ENCODE assay signal across 8 cellular contexts in the genomic region with DNA sequence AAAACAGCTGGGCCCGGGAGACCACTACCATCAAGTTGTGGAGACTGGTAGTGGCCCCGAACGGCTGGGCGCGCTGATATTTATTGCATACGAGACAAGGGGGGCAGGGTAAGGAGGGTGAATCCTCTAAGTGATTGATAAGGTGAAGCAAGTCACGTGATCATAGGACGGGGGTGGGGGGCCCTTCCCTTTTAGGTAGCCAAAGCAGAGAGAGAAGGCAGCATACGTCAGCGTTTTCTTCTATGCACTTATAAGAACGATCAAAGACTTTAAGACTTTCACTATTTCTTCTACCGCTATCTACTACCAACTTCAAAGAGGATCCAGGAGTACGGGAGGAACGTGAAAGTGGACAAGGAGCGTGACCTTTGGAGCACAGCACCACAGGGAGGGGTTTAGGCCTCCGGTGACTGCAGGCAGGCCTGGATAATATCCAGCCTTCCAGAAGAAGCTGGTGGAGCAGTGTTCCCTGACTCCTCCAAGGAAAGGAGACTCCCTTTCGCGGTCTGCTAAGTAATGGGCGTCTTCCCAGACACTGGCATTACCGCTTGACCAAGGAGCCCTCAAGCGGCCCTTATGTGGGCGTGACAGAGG. TPM values are rescaled to one million over a fixed set of nuclear protein-coding genes. Genes with fewer than 3 reads are reported as not detected.
DNase-seq lines count a peak whose midpoint lies in the region; ATAC-seq and TF ChIP-seq lines count a peak whose summit lies in the region.
"Not testable (repeated sequence)": the region's sequence is repeated elsewhere in the genome, so short reads cannot be mapped to it uniquely, and the experiment has no call there.

No MANE protein-coding gene starts in this region.

- H3K36me3 ChIP-seq in BLaER1 treated with 17β-estradiol and CSF1 and Interleukin-3, amounts not matched to agents 10 nM and 100 nM; colonic mucosa; parathyroid adenoma (ENCODE audit: control insufficient read depth, insufficient read depth, low read length): not testable (repeated sequence)

- intact Hi-C loops in colonic mucosa (cut with DNase I), result not testable (repeated sequence)

- H3K4me3 Mint-ChIP-seq in IgD-negative memory B cell (peak overlapping the region in 2 of 4 donors; percentile 76 to 83), naive B cell (peak overlapping the region in 5 of 8 donors; percentile 2 to 55 (median 16))
- H3K4me3 Mint-ChIP-seq in T-helper 17 cell; stimulated activated naive B cell treated with anti-CD40 and anti-IgM and Interleukin-4, amounts not matched to agents 10 μg/mL and 1 μg/mL and 100 μg/mL, for 72 hours: not testable (repeated sequence)

- peaks cover 33 to 47% (median 45%) of the 10 kb centered on the region in 3 donors for H3K4me1 Mint-ChIP-seq in IgD-negative memory B cell
- peaks cover 23% of the 10 kb centered on the region for H3K4me1 Mint-ChIP-seq in T-helper 17 cell
- peaks cover 39 to 72% (median 57%) of the 10 kb centered on the region in 3 donors for H3K4me1 Mint-ChIP-seq in naive B cell
- H3K4me1 Mint-ChIP-seq in stimulated activated naive B cell treated with anti-CD40 and anti-IgM and Interleukin-4, amounts not matched to agents 10 μg/mL and 1 μg/mL and 100 μg/mL, for 72 hours, result peaks cover 37 to 65% of the 10 kb centered on the region in 2 donors

- not testable (repeated sequence) for H3K79me2 ChIP-seq in parathyroid adenoma

- peak overlapping the region; percentile 74 for H2AFZ ChIP-seq in parathyroid adenoma

- not testable (repeated sequence) for ATAC-seq in T-helper 17 cell; naive B cell (ENCODE audit: low read depth in 2 of 2); stimulated activated naive B cell treated with anti-CD40 and anti-IgM and Interleukin-4, amounts not matched to agents 10 μg/mL and 1 μg/mL and 100 μg/mL, for 72 hours (replicated peaks)

- not testable (repeated sequence) for DNase-seq in T-helper 17 cell; naive B cell; stimulated activated naive B cell treated with anti-CD40 and anti-IgM and Interleukin-4, amounts not matched to agents 10 μg/mL and 1 μg/mL and 100 μg/mL, for 72 hours
- DNase-seq in colonic mucosa (peak; percentile 49), kidney tubule cell (ENCODE audit: low spot score) (peak; percentile 37)

- not testable (repeated sequence) for H4K20me1 ChIP-seq in BLaER1 treated with 17β-estradiol and CSF1 and Interleukin-3, amounts not matched to agents 10 nM and 100 nM

- not testable (repeated sequence) for H3K4me3 ChIP-seq in BLaER1 treated with 17β-estradiol and CSF1 and Interleukin-3, amounts not matched to agents 10 nM and 100 nM; colonic mucosa; parathyroid adenoma (ENCODE audit: low read depth, low read length)

- H3K4me1 ChIP-seq in BLaER1 treated with 17β-estradiol and CSF1 and Interleukin-3, amounts not matched to agents 10 nM and 100 nM, result peaks cover 76 to 83% (median 82%) of the 10 kb centered on the region in 10 experiments
- peaks cover 20% of the 10 kb centered on the region for H3K4me1 ChIP-seq in colonic mucosa
- not testable (repeated sequence) for H3K4me1 ChIP-seq in parathyroid adenoma

- not testable (repeated sequence) for H3K36me3 Mint-ChIP-seq in IgD-negative memory B cell; T-helper 17 cell (ENCODE audit: low read depth); naive B cell; stimulated activated naive B cell treated with anti-CD40 and anti-IgM and Interleukin-4, amounts not matched to agents 10 μg/mL and 1 μg/mL and 100 μg/mL, for 72 hours

- 0 out of 22 replicates have a peak overlapping the region, but pooled peaks of 1 of the 11 experiments have one; percentile 33 for H3K9ac ChIP-seq in BLaER1 treated with 17β-estradiol and CSF1 and Interleukin-3, amounts not matched to agents 10 nM and 100 nM
- H3K9ac ChIP-seq in colonic mucosa (ENCODE audit: low read depth in 2 of 2, low read length in 2 of 2); parathyroid adenoma: not testable (repeated sequence)

- not testable (repeated sequence) for H3K27me3 Mint-ChIP-seq in IgD-negative memory B cell; T-helper 17 cell; naive B cell; stimulated activated naive B cell treated with anti-CD40 and anti-IgM and Interleukin-4, amounts not matched to agents 10 μg/mL and 1 μg/mL and 100 μg/mL, for 72 hours

- H3K27ac ChIP-seq in BLaER1 treated with 17β-estradiol and CSF1 and Interleukin-3, amounts not matched to agents 10 nM and 100 nM, result peak overlapping the region in 3 of 11 experiments; percentile 12 to 54 (median 50); a peak in 3 of 22 replicates
- not testable (repeated sequence) for H3K27ac ChIP-seq in colonic mucosa
- peak overlapping the region; percentile 11 for H3K27ac ChIP-seq in parathyroid adenoma

- H3K27me3 ChIP-seq in BLaER1 treated with 17β-estradiol and CSF1 and Interleukin-3, amounts not matched to agents 10 nM and 100 nM; colonic mucosa; parathyroid adenoma (ENCODE audit: control insufficient read depth, insufficient read depth, low read length): not testable (repeated sequence)

- peak overlapping the region in 2 of 3 donors; percentile 62 to 90 for H3K27ac Mint-ChIP-seq in IgD-negative memory B cell
- H3K27ac Mint-ChIP-seq in T-helper 17 cell, result peak overlapping the region; percentile 29
- H3K27ac Mint-ChIP-seq in naive B cell, result peak overlapping the region in 5 of 6 donors; percentile 49 to 89 (median 77)
- peak overlapping the region; percentile 72 for H3K27ac Mint-ChIP-seq in stimulated activated naive B cell treated with anti-CD40 and anti-IgM and Interleukin-4, amounts not matched to agents 10 μg/mL and 1 μg/mL and 100 μg/mL, for 72 hours

- peak overlapping the region; percentile 32 to 94 (median 86); a peak in 21 of 22 replicates for H3K4me2 ChIP-seq in BLaER1 treated with 17β-estradiol and CSF1 and Interleukin-3, amounts not matched to agents 10 nM and 100 nM
- not testable (repeated sequence) for H3K4me2 ChIP-seq in parathyroid adenoma (ENCODE audit: low read length)

- peaks cover 0 to 10% (median 8%) of the 10 kb centered on the region in 11 experiments; a peak in 13 of 22 replicates for H3K9me3 ChIP-seq in BLaER1 treated with 17β-estradiol and CSF1 and Interleukin-3, amounts not matched to agents 10 nM and 100 nM (replicated peaks in 1 of 11)
- not testable (repeated sequence) for H3K9me3 ChIP-seq in T-helper 17 cell (ENCODE audit: control insufficient read depth, low read length, poor library complexity, severe bottlenecking); colonic mucosa; parathyroid adenoma (ENCODE audit: control insufficient read depth, low read length)

- not testable (repeated sequence) for TF ChIP-seq CTCF in colonic mucosa (IDR thresholded peaks at IDR 0.05); parathyroid adenoma (IDR thresholded peaks at IDR 0.05)

- not testable (repeated sequence) for H3K9me3 Mint-ChIP-seq in IgD-negative memory B cell; naive B cell; stimulated activated naive B cell treated with anti-CD40 and anti-IgM and Interleukin-4, amounts not matched to agents 10 μg/mL and 1 μg/mL and 100 μg/mL, for 72 hours

RNA-seq across cellular contexts. Expression of a gene that starts 9.9 kb away (rescaled TPM):
- polyA plus RNA-seq in IgD-negative memory B cell, result 78.9 TPM
- total RNA-seq in T-helper 17 cell, result 100 to 1,000 TPM; 477 to 480 TPM
- total RNA-seq in colonic mucosa, result 100 to 1,000 TPM; 305 to 418 TPM
- polyA plus RNA-seq in naive B cell (ENCODE audit: low read depth in 6 of 6), result 100 to 1,000 TPM in 3 of 6 donors, 10 to 100 TPM in 3; 29.0 to 116 (median 99.3) TPM

RNA-seq across cellular contexts. Expression of a gene that starts 18.4 kb away (rescaled TPM):
- polyA plus RNA-seq in IgD-negative memory B cell (61.3 TPM), naive B cell (ENCODE audit: low read depth in 6 of 6) (10 to 100 TPM; 22.1 to 80.3 (median 50.2) TPM)
- total RNA-seq in T-helper 17 cell (10 to 100 TPM; 46.0 to 50.6 TPM), colonic mucosa (1 to 10 TPM; 3.6 to 5.1 TPM)

RNA-seq across cellular contexts. Expression of a gene that starts 28.1 kb away (rescaled TPM):
- 307 TPM for polyA plus RNA-seq in IgD-negative memory B cell
- total RNA-seq in T-helper 17 cell, result 10 to 100 TPM; 75.5 to 95.8 TPM
- 100 to 1,000 TPM; 264 to 335 TPM for total RNA-seq in colonic mucosa
- 100 to 1,000 TPM; 234 to 283 (median 274) TPM for polyA plus RNA-seq in naive B cell (ENCODE audit: low read depth in 6 of 6)

RNA-seq across cellular contexts. Expression of a gene that starts 39.7 kb away (rescaled TPM):
- polyA plus RNA-seq in IgD-negative memory B cell (45.5 TPM), naive B cell (ENCODE audit: low read depth in 6 of 6) (10 to 100 TPM; 43.2 to 64.9 (median 54.4) TPM)
- total RNA-seq in T-helper 17 cell (10 to 100 TPM; 68.7 to 68.9 TPM), colonic mucosa (10 to 100 TPM; 28.0 to 32.9 TPM)

RNA-seq across cellular contexts. Expression of a gene that starts 40.1 kb away (rescaled TPM):
- polyA plus RNA-seq in IgD-negative memory B cell (18.2 TPM), naive B cell (ENCODE audit: low read depth in 6 of 6) (10 to 100 TPM in 5 of 6 donors, 1 to 10 TPM in 1; 6.9 to 16.9 (median 12.1) TPM)
- total RNA-seq in T-helper 17 cell (10 to 100 TPM; 49.3 to 63.8 TPM), colonic mucosa (10 to 100 TPM; 40.7 to 52.4 TPM)

Comparison
In these comparisons a context has a peak if more than half of its experiments do, and no peak if none do; other contexts are left out.
1. RNA of a gene that starts 18.4 kb away (total RNA-seq): 46.0 to 50.6 TPM in T-helper 17 cell; 3.6 to 5.1 TPM in colonic mucosa; every median in the first group is over 4 times any median in the second.
2. Peak in every context shown above with its lines, with median percentiles within 50 percentile points of each other: H3K27ac Mint-ChIP-seq.